In the genomic region with DNA sequence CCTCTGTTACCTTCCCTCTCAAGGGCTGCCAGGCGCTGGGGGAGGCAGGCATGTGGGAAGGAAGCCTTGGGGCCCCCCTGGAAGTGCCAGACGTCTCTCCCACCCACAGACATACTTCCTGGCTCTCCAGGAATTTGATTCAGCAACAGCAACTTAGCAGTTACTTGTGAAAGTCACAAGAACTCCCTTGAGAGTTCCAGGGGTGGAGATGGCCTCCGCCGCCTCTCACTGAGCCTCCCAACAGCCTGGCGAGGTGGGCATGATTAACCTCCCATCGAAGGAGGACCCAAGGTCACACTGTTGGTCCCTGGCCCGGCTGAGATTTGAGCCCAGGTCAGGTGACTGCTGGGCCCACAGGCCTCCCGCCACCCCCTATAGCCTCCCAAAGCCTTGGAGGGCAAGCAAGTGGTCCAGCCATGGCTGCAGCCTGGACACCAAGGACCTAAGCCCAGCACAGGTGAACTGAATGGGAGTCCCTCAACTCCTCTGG, we compare ENCODE assay signal across 13 cellular contexts. TPM values are rescaled to one million over a fixed set of nuclear protein-coding genes. Genes with fewer than 3 reads are reported as not detected.
DNase-seq lines count a peak whose midpoint lies in the region; TF ChIP-seq lines count a peak whose summit lies in the region.
"Had no signal": no experiment of that assay in that cellular context is flagged by ENCODE, and none has a peak within 500 bp of the region (broad histone marks: within the 10 kb centered on the region; RNA-seq: fewer than 3 reads in every experiment).

No MANE protein-coding gene starts in this region.

- H3K27ac ChIP-seq in esophagus (ENCODE audit: low read depth in 2 of 2, low read length in 1 of 2) (peak overlapping the region; percentile 64 to 82), prostate gland (peak overlapping the region; percentile 64 to 78), testis (peak overlapping the region in 1 of 2 donors; percentile 80)
- H3K27ac ChIP-seq: pancreas had no signal

- H3K4me3 ChIP-seq in esophagus (ENCODE audit: low read depth in 1 of 2, low read length in 2 of 2) (no peak overlapping the region), prostate gland (no peak overlapping the region), testis (no peak overlapping the region)
- H3K4me3 ChIP-seq: HAP-1, pancreas had no signal

- intact Hi-C loops in prostate gland (cut with DNase I): no loop called here
- intact Hi-C loops in testis (cut with DNase I; ENCODE audit: low total_unique reads): no loop called here

- TF ChIP-seq CTCF in prostate gland (IDR thresholded peaks at IDR 0.05) (no peak), testis (IDR thresholded peaks at IDR 0.05) (no peak)

- TF ChIP-seq POLR2A in prostate gland (IDR thresholded peaks at IDR 0.05): no peak
- TF ChIP-seq POLR2A in testis (IDR thresholded peaks at IDR 0.05): no peak

- WGBS in esophagus, 2 donors: 57 to 69% methylated on average over 8 of the region's 8 CpGs
- 75% methylated on average over 7 of the region's 8 CpGs for WGBS in prostate gland
- 49 to 54% methylated on average over 7 of the region's 8 CpGs for WGBS in testis, 2 donors

- H3K4me1 ChIP-seq in esophagus (ENCODE audit: control insufficient read depth in 2 of 2, insufficient read depth in 2 of 2, low read length in 1 of 2) (peaks cover 6 to 58% of the 10 kb centered on the region in 2 donors), prostate gland (replicated peaks) (peaks cover 47% of the 10 kb centered on the region), testis (peaks cover 83% of the 10 kb centered on the region)
- H3K4me1 ChIP-seq: HAP-1 had no signal

- H3K9me3 ChIP-seq in esophagus (ENCODE audit: control insufficient read depth in 2 of 2, insufficient read depth in 1 of 2, low read depth in 1 of 2, low read length in 1 of 2) (no peaks in the 10 kb centered on the region), prostate gland (no peaks in the 10 kb centered on the region), testis (no peaks in the 10 kb centered on the region)
- H3K9me3 ChIP-seq: HAP-1, pancreas had no signal

- H3K36me3 ChIP-seq in esophagus (ENCODE audit: control insufficient read depth in 2 of 2, insufficient read depth in 2 of 2, low read length in 1 of 2) (no peaks in the 10 kb centered on the region), prostate gland (no peaks in the 10 kb centered on the region), testis (ENCODE audit: low read depth, missing control alignments) (no peaks in the 10 kb centered on the region)
- H3K36me3 ChIP-seq: HAP-1, pancreas had no signal

- peak; percentile 37 for DNase-seq in ELF-1 (ENCODE audit: low read depth, low spot score)
- DNase-seq in RPMI8226: peak; percentile 32
- no peak for DNase-seq in prostate gland (ENCODE audit: low spot score)
- no peak for DNase-seq in testis
- no peak for DNase-seq in KG1 (lab: John Stamatoyannopoulos, UW)
- DNase-seq in HuH-7 (ENCODE audit: low spot score): no peak
- no peak for DNase-seq in NOMO-1 (lab: John Stamatoyannopoulos, UW; ENCODE audit: unreplicated experiment in 2 of 2)
- DNase-seq: activated CD8-positive, alpha-beta memory T cell treated with anti-CD3 and anti-CD28 coated beads, Interleukin-2, amount 50 U/mL, for 4 hours; DMS153; NCI-H2171 had no signal

- H3K27me3 ChIP-seq in esophagus (ENCODE audit: control insufficient read depth in 1 of 2, insufficient read depth in 2 of 2, low read length in 2 of 2): no peaks in the 10 kb centered on the region
- no peaks in the 10 kb centered on the region for H3K27me3 ChIP-seq in prostate gland (replicated peaks; ENCODE audit: insufficient read depth)
- no peaks in the 10 kb centered on the region for H3K27me3 ChIP-seq in testis
- H3K27me3 ChIP-seq: pancreas had no signal

RNA-seq across cellular contexts. Expression of gene TSKU, which starts 14.0 kb away (rescaled TPM):
- polyA plus RNA-seq in esophagus (10 to 100 TPM; 23.9 to 34.8 TPM), testis (ENCODE audit: insufficient read depth, low read depth, low replicate concordance) (25.9 TPM)
- total RNA-seq in prostate gland (10 to 100 TPM; 71.2 to 72.8 TPM), testis (10 to 100 TPM; 17.1 to 30.2 TPM)

Comparison
In these comparisons a context has a peak if more than half of its experiments do, and no peak if none do; other contexts are left out.
1. DNase-seq: peak in ELF-1 (single experiment) and RPMI8226 (single experiment); none in prostate gland (single experiment), testis (single experiment), KG1 (single experiment), HuH-7 (single experiment) and NOMO-1 (0 of 2).